In the genomic region with DNA sequence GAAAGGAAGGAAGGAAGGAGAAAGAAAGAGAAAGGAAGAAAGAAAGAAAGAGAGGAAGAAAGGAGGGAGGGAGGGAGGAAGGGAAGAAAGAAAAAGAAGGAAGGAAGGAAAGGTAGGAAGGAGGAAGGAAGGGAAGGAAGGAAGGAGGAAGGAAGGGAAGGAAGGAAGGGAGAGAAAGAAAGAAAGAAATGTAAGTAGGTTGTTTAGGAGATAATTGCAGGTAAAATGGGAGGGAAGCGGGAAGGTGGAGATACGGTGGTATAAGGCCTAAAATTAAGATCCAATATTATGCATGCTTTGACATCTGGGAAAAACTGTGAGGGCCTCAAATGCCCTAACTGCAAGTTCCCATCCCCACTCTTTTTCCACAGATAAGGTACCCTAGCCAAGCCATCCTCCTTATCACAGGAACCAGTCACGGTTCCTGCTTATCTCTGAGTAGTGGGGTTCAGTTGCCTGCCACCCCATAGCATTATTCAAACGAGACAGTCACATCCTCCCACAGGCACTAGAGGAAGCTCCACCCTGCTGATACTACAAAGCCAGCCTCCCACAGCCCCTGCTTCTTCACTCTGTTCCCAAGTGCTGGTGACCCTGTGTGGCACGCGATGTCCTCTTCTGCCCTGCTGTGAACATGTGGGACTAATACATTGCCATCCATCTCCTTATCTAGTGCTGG, we compare ENCODE assay signal across 12 cellular contexts. TPM values are rescaled to one million over a fixed set of nuclear protein-coding genes. Genes with fewer than 3 reads are reported as not detected.
DNase-seq lines count a peak whose midpoint lies in the region; ATAC-seq and TF ChIP-seq lines count a peak whose summit lies in the region.
"Had no signal": no experiment of that assay in that cellular context is flagged by ENCODE, and none has a peak within 500 bp of the region (broad histone marks: within the 10 kb centered on the region; RNA-seq: fewer than 3 reads in every experiment).

No MANE protein-coding gene starts in this region.

- no peaks in the 10 kb centered on the region for H3K36me3 ChIP-seq in CD8-positive, alpha-beta memory T cell (ENCODE audit: insufficient read depth, low read length)
- H3K36me3 ChIP-seq in SJCRH30, result no peaks in the 10 kb centered on the region
- no peaks in the 10 kb centered on the region for H3K36me3 ChIP-seq in gastrocnemius medialis
- H3K36me3 ChIP-seq: BE2C, esophagus muscularis mucosa, pancreas had no signal

- H3K4me1 ChIP-seq in CD8-positive, alpha-beta memory T cell (ENCODE audit: insufficient read depth, low read length), result peaks cover 82% of the 10 kb centered on the region
- H3K4me1 ChIP-seq in SJCRH30 (no peaks in the 10 kb centered on the region), gastrocnemius medialis (no peaks in the 10 kb centered on the region)
- H3K4me1 ChIP-seq: BE2C, pancreas had no signal

- H3K36me3 Mint-ChIP-seq in CD8-positive, alpha-beta memory T cell, result no peaks in the 10 kb centered on the region
- peaks cover 2% of the 10 kb centered on the region for H3K36me3 Mint-ChIP-seq in activated naive CD8-positive, alpha-beta T cell treated with anti-CD3 and anti-CD28 coated beads for 36 hours
- peaks cover 2% of the 10 kb centered on the region for H3K36me3 Mint-ChIP-seq in nephron progenitor cell (ENCODE audit: low read depth)

- peaks cover 0 to 6% of the 10 kb centered on the region in 2 donors for H3K27me3 Mint-ChIP-seq in CD8-positive, alpha-beta memory T cell
- no peaks in the 10 kb centered on the region for H3K27me3 Mint-ChIP-seq in activated naive CD8-positive, alpha-beta T cell treated with anti-CD3 and anti-CD28 coated beads for 36 hours
- H3K27me3 Mint-ChIP-seq in nephron progenitor cell (ENCODE audit: low read depth, poor library complexity), result no peaks in the 10 kb centered on the region

- no peak for ATAC-seq in HG03439 (IDR thresholded peaks at IDR 0.05; ENCODE audit: unreplicated experiment)
- ATAC-seq in gastrocnemius medialis, result no peak
- ATAC-seq: pancreas had no signal

- no peaks in the 10 kb centered on the region for H3K27me3 ChIP-seq in CD8-positive, alpha-beta memory T cell (ENCODE audit: insufficient read depth, low read length, poor library complexity, severe bottlenecking)
- H3K27me3 ChIP-seq in SJCRH30 (no peaks in the 10 kb centered on the region), gastrocnemius medialis (no peaks in the 10 kb centered on the region)
- H3K27me3 ChIP-seq: BE2C, pancreas had no signal

- H3K9me3 ChIP-seq in CD8-positive, alpha-beta memory T cell (ENCODE audit: low read length), result no peaks in the 10 kb centered on the region
- no peaks in the 10 kb centered on the region for H3K9me3 ChIP-seq in SJCRH30 (replicated peaks)
- no peaks in the 10 kb centered on the region for H3K9me3 ChIP-seq in gastrocnemius medialis
- H3K9me3 ChIP-seq: BE2C, esophagus muscularis mucosa, pancreas had no signal

- peak overlapping the region; percentile 51 for H3K27ac ChIP-seq in CD8-positive, alpha-beta memory T cell (ENCODE audit: low read depth, low read length)
- H3K27ac ChIP-seq in SJCRH30 (no peak overlapping the region), gastrocnemius medialis (no peak overlapping the region)
- H3K27ac ChIP-seq: esophagus muscularis mucosa, pancreas had no signal

- peak overlapping the region in 6 of 7 donors; percentile 48 to 80 (median 58) for H3K4me3 Mint-ChIP-seq in CD8-positive, alpha-beta memory T cell
- H3K4me3 Mint-ChIP-seq in activated naive CD8-positive, alpha-beta T cell treated with anti-CD3 and anti-CD28 coated beads for 36 hours, result no peak overlapping the region
- no peak overlapping the region for H3K4me3 Mint-ChIP-seq in nephron progenitor cell

- TF ChIP-seq CTCF in nephron progenitor cell (IDR thresholded peaks at IDR 0.05) (no peak), gastrocnemius medialis (IDR thresholded peaks at IDR 0.05 in 4 of 5, conservative IDR thresholded peaks at IDR 0.05 in 1 of 5) (no peak)

- CTCF ChIA-PET in CD8-positive, alpha-beta memory T cell (lab: Charles Lee), result interaction anchor here (8.8 kb wide), 1 partner anchor 16 kb away, joined by 115 read pairs; no protein-coding TSS in a partner anchor

- TF ChIP-seq POLR2A in gastrocnemius medialis (IDR thresholded peaks at IDR 0.05), result no peak

- H3K9me3 Mint-ChIP-seq in CD8-positive, alpha-beta memory T cell, result no peaks in the 10 kb centered on the region
- H3K9me3 Mint-ChIP-seq in activated naive CD8-positive, alpha-beta T cell treated with anti-CD3 and anti-CD28 coated beads for 36 hours, result no peaks in the 10 kb centered on the region
- peaks cover 1% of the 10 kb centered on the region for H3K9me3 Mint-ChIP-seq in nephron progenitor cell

- in situ Hi-C loops in gastrocnemius medialis (cut with MboI; ENCODE audit: low sequenced_read_pairs in 4 of 4), result loop anchor here in 2 of 4 donors (25.0 kb wide), 1 partner anchor 588 kb away; no protein-coding TSS in a partner anchor

- peaks cover 66 to 77% (median 74%) of the 10 kb centered on the region in 3 donors for H3K4me1 Mint-ChIP-seq in CD8-positive, alpha-beta memory T cell
- peaks cover 67% of the 10 kb centered on the region for H3K4me1 Mint-ChIP-seq in activated naive CD8-positive, alpha-beta T cell treated with anti-CD3 and anti-CD28 coated beads for 36 hours
- H3K4me1 Mint-ChIP-seq in nephron progenitor cell, result peaks cover 64% of the 10 kb centered on the region

- DNase-seq in CD8-positive, alpha-beta memory T cell, result peak in 3 of 5 donors; percentile 22 to 59 (median 57)
- DNase-seq in activated CD4-positive, alpha-beta T cell treated with anti-CD3 and anti-CD28 coated beads for 1 hour, result peak; percentile 23
- no peak for DNase-seq in activated naive CD8-positive, alpha-beta T cell treated with anti-CD3 and anti-CD28 coated beads for 36 hours
- DNase-seq in nephron progenitor cell (no peak), SJCRH30 (no peak), gastrocnemius medialis (no peak), SKM-1 treated with dmso at 0.1 percent for 144 hours (lab: John Stamatoyannopoulos, UW; ENCODE audit: unreplicated experiment) (no peak)
- DNase-seq: anterior cingulate cortex, BE2C, pancreas had no signal

- POLR2A ChIA-PET in CD8-positive, alpha-beta memory T cell (lab: Charles Lee), result no interaction called here

- H3K4me3 ChIP-seq in CD8-positive, alpha-beta memory T cell (ENCODE audit: low read length), result peak overlapping the region; percentile 9
- H3K4me3 ChIP-seq in SJCRH30 (no peak overlapping the region), gastrocnemius medialis (no peak overlapping the region)
- H3K4me3 ChIP-seq: esophagus muscularis mucosa, pancreas had no signal

- H3K27ac Mint-ChIP-seq in CD8-positive, alpha-beta memory T cell, result peak overlapping the region in 7 of 8 donors; percentile 78 to 93 (median 83)
- peak overlapping the region; percentile 35 for H3K27ac Mint-ChIP-seq in activated naive CD8-positive, alpha-beta T cell treated with anti-CD3 and anti-CD28 coated beads for 36 hours
- peak overlapping the region; percentile 73 for H3K27ac Mint-ChIP-seq in nephron progenitor cell

- intact Hi-C loops in gastrocnemius medialis (cut with DNase I; ENCODE audit: low total_unique reads), result no loop called here

RNA-seq across cellular contexts. Expression of a gene that starts 28.7 kb away (rescaled TPM):
- not detected for total RNA-seq in CD8-positive, alpha-beta memory T cell
- polyA plus RNA-seq in CD8-positive, alpha-beta memory T cell, result 1.9 TPM
- not detected for total RNA-seq in activated naive CD8-positive, alpha-beta T cell treated with anti-CD3 and anti-CD28 coated beads for 36 hours
- total RNA-seq in SJCRH30 (2014; rRNA removed; shearing (Covaris generic)), result not detected in 2 replicates
- under 1 TPM; 0.27 to 0.66 (median 0.44) TPM for total RNA-seq in gastrocnemius medialis

Comparison
In these comparisons a context has a peak if more than half of its experiments do, and no peak if none do; other contexts are left out.
1. DNase-seq: peak in CD8-positive, alpha-beta memory T cell (3 of 5) and activated CD4-positive, alpha-beta T cell treated with anti-CD3 and anti-CD28 coated beads for 1 hour (single experiment); none in activated naive CD8-positive, alpha-beta T cell treated with anti-CD3 and anti-CD28 coated beads for 36 hours (single experiment), nephron progenitor cell (single experiment), SJCRH30 (0 of 2), gastrocnemius medialis (0 of 2) and SKM-1 treated with dmso at 0.1 percent for 144 hours (single experiment).
2. H3K4me3 Mint-ChIP-seq: peak in CD8-positive, alpha-beta memory T cell (6 of 7); none in activated naive CD8-positive, alpha-beta T cell treated with anti-CD3 and anti-CD28 coated beads for 36 hours (single experiment) and nephron progenitor cell (single experiment).
3. Peak in every context shown above with its lines, with median percentiles within 50 percentile points of each other: H3K27ac Mint-ChIP-seq.